In the genomic region with DNA sequence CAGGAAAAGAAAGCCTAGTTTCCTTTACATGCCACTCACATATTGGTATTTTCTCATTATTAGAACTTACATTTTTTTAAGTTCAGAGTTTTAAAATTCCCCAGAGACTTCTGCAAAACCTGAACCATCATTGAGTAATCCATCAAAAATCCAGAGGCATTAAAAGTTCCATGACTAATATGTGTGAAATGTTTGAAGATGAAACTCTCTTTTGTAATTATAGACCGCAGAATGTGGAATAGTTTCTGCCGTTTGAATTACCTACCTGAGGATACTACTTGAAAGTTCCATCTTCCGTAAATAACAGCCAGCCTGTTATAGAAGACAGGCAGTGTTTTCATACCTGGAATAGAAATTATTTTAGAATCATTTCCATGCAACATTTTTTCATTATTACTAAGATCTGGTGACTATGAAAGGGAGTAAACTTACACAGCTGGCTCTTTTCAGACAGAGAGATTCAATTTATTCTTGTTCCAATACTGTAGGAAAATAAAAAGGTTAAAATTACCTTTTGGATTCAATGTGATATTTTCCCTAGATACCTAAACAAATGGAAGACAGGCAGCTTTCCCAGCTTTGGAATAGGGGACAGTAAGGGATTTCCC, we compare ENCODE assay signal across 14 cellular contexts.
A peak's percentile ranks its signal among the peaks of the same experiment; 100 is the strongest.
DNase-seq lines count a peak whose midpoint lies in the region; ATAC-seq and TF ChIP-seq lines count a peak whose summit lies in the region.
"Had no signal": no experiment of that assay in that cellular context is flagged by ENCODE, and none has a peak within 500 bp of the region (broad histone marks: within the 10 kb centered on the region; RNA-seq: fewer than 3 reads in every experiment).

No MANE protein-coding gene starts in this region.

- H3K36me3 Mint-ChIP-seq in activated CD4-positive, alpha-beta memory T cell treated with anti-CD3 and anti-CD28 coated beads, Interleukin-2, amount 10 ng/mL, durations not matched to agents 7 days and 5 days (ENCODE audit: low read depth), result no peaks in the 10 kb centered on the region
- H3K36me3 Mint-ChIP-seq: activated naive CD8-positive, alpha-beta T cell had no signal

- H2AFZ ChIP-seq in mammary epithelial cell (ENCODE audit: low read depth, low read length), result peak overlapping the region; percentile 56

- H3K4me1 Mint-ChIP-seq in activated CD4-positive, alpha-beta memory T cell treated with anti-CD3 and anti-CD28 coated beads, Interleukin-2, amount 10 ng/mL, durations not matched to agents 7 days and 5 days, result no peaks in the 10 kb centered on the region
- H3K4me1 Mint-ChIP-seq: T-helper 17 cell had no signal

- H4K20me1 ChIP-seq in mammary epithelial cell (ENCODE audit: insufficient read depth, low read length), result no peaks in the 10 kb centered on the region

- no peaks in the 10 kb centered on the region for H3K27me3 Mint-ChIP-seq in activated CD4-positive, alpha-beta memory T cell treated with anti-CD3 and anti-CD28 coated beads, Interleukin-2, amount 10 ng/mL, durations not matched to agents 7 days and 5 days
- H3K27me3 Mint-ChIP-seq: T-helper 17 cell had no signal

- H3K4me1 ChIP-seq in mammary epithelial cell (ENCODE audit: insufficient read depth, low read length), result peaks cover 28% of the 10 kb centered on the region
- no peaks in the 10 kb centered on the region for H3K4me1 ChIP-seq in effector memory CD4-positive, alpha-beta T cell (ENCODE audit: control insufficient read depth, insufficient read depth, low read length, poor library complexity, severe bottlenecking)

- H3K79me2 ChIP-seq in mammary epithelial cell (ENCODE audit: insufficient read depth, low read length), result peaks cover 21% of the 10 kb centered on the region

- CTCF ChIA-PET in mammary epithelial cell (lab: Charles Lee; ENCODE audit: low non-redundant PET), result no interaction called here
- CTCF ChIA-PET in activated CD4-positive, alpha-beta memory T cell treated with anti-CD3 and anti-CD28 coated beads, Interleukin-2, amount 10 ng/mL, durations not matched to agents 7 days and 5 days (lab: Charles Lee), result no interaction called here

- WGBS in mammary epithelial cell (ENCODE audit: low coverage, missing lambda C conversion rate), result 0% methylated on average over 3 of the region's 3 CpGs

- peak overlapping the region in 2 of 3 experiments; percentile 14 to 20 for H3K4me3 ChIP-seq in mammary epithelial cell (replicated peaks in 1 of 3; ENCODE audit: insufficient read depth in 1 of 3, low read depth in 2 of 3, low read length in 3 of 3)
- no peak overlapping the region for H3K4me3 ChIP-seq in effector memory CD4-positive, alpha-beta T cell (ENCODE audit: insufficient read depth, low read depth, low read length, poor library complexity, severe bottlenecking)

- DNase-seq in AG09319 (ENCODE audit: extremely low read depth, low read depth), result peak; percentile 23
- peak; percentile 92 for DNase-seq in M059J (ENCODE audit: low read depth)
- DNase-seq in mammary epithelial cell, result peak; percentile 95
- DNase-seq in kidney tubule cell (ENCODE audit: low spot score), result peak; percentile 94
- no peak for DNase-seq in DMS153 (lab: John Stamatoyannopoulos, UW)
- DNase-seq in effector memory CD4-positive, alpha-beta T cell, result no peak
- DNase-seq in Right ventricle myocardium superior, result no peak
- no peak for DNase-seq in activated CD4-positive, alpha-beta memory T cell treated with anti-CD3 and anti-CD28 coated beads, Interleukin-2, amount 10 ng/mL, durations not matched to agents 7 days and 5 days
- DNase-seq: NCI-H1092 treated with DMSO at 0.1 percent for 48 hours; NCI-H748 treated with DMSO at 0.1 percent for 48 hours; stimulated activated CD4-positive, alpha-beta T cell treated with anti-CD3 and anti-CD28 coated beads, Interleukin-4, amount 100 ng/mL, for 1 hour; T-helper 17 cell had no signal

- POLR2A ChIA-PET in activated CD4-positive, alpha-beta memory T cell treated with anti-CD3 and anti-CD28 coated beads, Interleukin-2, amount 10 ng/mL, durations not matched to agents 7 days and 5 days (lab: Charles Lee), result no interaction called here

- BruUV-seq in mammary epithelial cell (replicated peaks; lab: Mats Ljungman, UMichigan), result TSS peak; percentile 61

- no peak overlapping the region for H3K4me3 Mint-ChIP-seq in activated CD4-positive, alpha-beta memory T cell treated with anti-CD3 and anti-CD28 coated beads, Interleukin-2, amount 10 ng/mL, durations not matched to agents 7 days and 5 days
- H3K4me3 Mint-ChIP-seq: activated naive CD8-positive, alpha-beta T cell; T-helper 17 cell had no signal

- intact Hi-C loops in mammary epithelial cell (cut with micrococcal nuclease), result loop anchor here (1.0 to 2.0 kb wide), 3 partner anchors 41 to 70 kb away; no protein-coding TSS in a partner anchor
- intact Hi-C loops in Right ventricle myocardium superior (cut with DNase I), result no loop called here

- dilution Hi-C loops in mammary epithelial cell (cut with HindIII; ENCODE audit: low sequenced_read_pairs), result no loop called here

- H3K9me3 Mint-ChIP-seq in activated CD4-positive, alpha-beta memory T cell treated with anti-CD3 and anti-CD28 coated beads, Interleukin-2, amount 10 ng/mL, durations not matched to agents 7 days and 5 days, result no peaks in the 10 kb centered on the region

- H3K9me3 ChIP-seq in mammary epithelial cell (replicated peaks; ENCODE audit: insufficient read depth, low read length), result no peaks in the 10 kb centered on the region
- H3K9me3 ChIP-seq in effector memory CD4-positive, alpha-beta T cell (ENCODE audit: control insufficient read depth, low read length), result no peaks in the 10 kb centered on the region

- in situ Hi-C loops in mammary epithelial cell (cut with MboI; ENCODE audit: low sequenced_read_pairs in 2 of 2), result no loop called here

- H3K27me3 ChIP-seq in mammary epithelial cell (ENCODE audit: insufficient read depth, low read length), result no peaks in the 10 kb centered on the region
- H3K27me3 ChIP-seq in effector memory CD4-positive, alpha-beta T cell (replicated peaks; ENCODE audit: control insufficient read depth, insufficient read depth, low read length, poor library complexity, severe bottlenecking), result no peaks in the 10 kb centered on the region

- ATAC-seq in Right ventricle myocardium superior (ENCODE audit: poor library complexity), result no peak
- ATAC-seq: T-helper 17 cell had no signal

- no peak overlapping the region for H3K27ac Mint-ChIP-seq in activated CD4-positive, alpha-beta memory T cell treated with anti-CD3 and anti-CD28 coated beads, Interleukin-2, amount 10 ng/mL, durations not matched to agents 7 days and 5 days
- H3K27ac Mint-ChIP-seq: activated naive CD8-positive, alpha-beta T cell; T-helper 17 cell had no signal

- peak overlapping the region; percentile 100 for H3K27ac ChIP-seq in mammary epithelial cell (ENCODE audit: insufficient read depth, low read depth, low read length)
- H3K27ac ChIP-seq in effector memory CD4-positive, alpha-beta T cell (ENCODE audit: insufficient read depth, low read length, poor library complexity, severe bottlenecking), result no peak overlapping the region
- H3K27ac ChIP-seq: C4-2B had no signal

- TF ChIP-seq CTCF in AG09319 (IDR thresholded peaks at IDR 0.05; ENCODE audit: low read depth, low read length), result no peak
- TF ChIP-seq CTCF in mammary epithelial cell (conservative IDR thresholded peaks at IDR 0.05 in 1 of 2, IDR thresholded peaks at IDR 0.05 in 1 of 2; ENCODE audit: extremely low read depth in 1 of 2, insufficient read depth in 1 of 2, low read depth in 1 of 2, low read length in 2 of 2), result no peak

- no peaks in the 10 kb centered on the region for H3K36me3 ChIP-seq in mammary epithelial cell (ENCODE audit: insufficient read depth, low read length)
- H3K36me3 ChIP-seq in effector memory CD4-positive, alpha-beta T cell (ENCODE audit: control insufficient read depth, insufficient read depth, low read length), result no peaks in the 10 kb centered on the region

- H3K9ac ChIP-seq in mammary epithelial cell (ENCODE audit: insufficient read depth, low read length), result peak overlapping the region; percentile 93

- H3K4me2 ChIP-seq in mammary epithelial cell (ENCODE audit: insufficient read depth, low read depth, low read length), result peak overlapping the region; percentile 86

Comparison
In these comparisons a context has a peak if more than half of its experiments do, and no peak if none do; other contexts are left out.
1. DNase-seq: peak in AG09319 (single experiment), M059J (single experiment), mammary epithelial cell (single experiment) and kidney tubule cell (single experiment); none in DMS153 (single experiment), effector memory CD4-positive, alpha-beta T cell (0 of 3), Right ventricle myocardium superior (single experiment) and activated CD4-positive, alpha-beta memory T cell treated with anti-CD3 and anti-CD28 coated beads, Interleukin-2, amount 10 ng/mL, durations not matched to agents 7 days and 5 days (single experiment).